Comparison of ENCODE assay signal across 29 cellular contexts in the genomic region with DNA sequence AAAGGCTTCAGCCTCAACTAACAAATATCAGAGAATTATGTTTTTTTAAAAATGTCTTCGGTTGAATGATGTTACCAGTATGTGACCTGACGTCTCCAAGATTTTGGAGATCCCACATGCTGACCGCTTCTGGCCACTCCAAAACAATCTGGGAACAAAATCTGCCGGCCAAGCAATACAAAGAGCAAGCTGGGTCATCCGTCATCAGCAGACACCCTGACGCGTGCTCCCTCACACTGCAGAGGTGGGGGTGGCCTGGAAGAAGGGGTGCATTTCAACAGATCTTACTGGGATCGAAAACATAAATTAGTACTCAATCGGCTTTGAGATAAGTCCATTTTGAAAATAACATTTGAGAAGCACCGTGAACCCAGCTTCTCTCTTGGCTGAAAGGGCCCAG. TPM values are rescaled to one million over a fixed set of nuclear protein-coding genes. Genes with fewer than 3 reads are reported as not detected.
"Had no signal": no experiment of that assay in that cellular context is flagged by ENCODE, and none has a peak within 500 bp of the region (broad histone marks: within the 10 kb centered on the region; RNA-seq: fewer than 3 reads in every experiment).

No MANE protein-coding gene starts in this region.

- ATAC-seq: activated CD4-positive, alpha-beta T cell treated with anti-CD3 and anti-CD28 coated beads for 36 hours; activated CD4-positive, CD25-positive, alpha-beta regulatory T cell treated with anti-CD3 and anti-CD28 coated beads, Interleukin-2, amount 50 U/mL, for 24 hours; activated CD8-positive, alpha-beta T cell treated with anti-CD3 and anti-CD28 coated beads, Interleukin-2, amount 10 ng/mL, durations not matched to agents 7 days and 5 days; Panc1; WTC11 had no signal

- H3K27ac Mint-ChIP-seq: activated CD4-positive, alpha-beta T cell treated with anti-CD3 and anti-CD28 coated beads for 36 hours; activated CD4-positive, alpha-beta T cell treated with anti-CD3 and anti-CD28 coated beads, Interleukin-2, amount 10 ng/mL, durations not matched to agents 7 days and 5 days; activated CD8-positive, alpha-beta T cell treated with anti-CD3 and anti-CD28 coated beads, Interleukin-2, amount 10 ng/mL, durations not matched to agents 7 days and 5 days; activated naive CD4-positive, alpha-beta T cell treated with anti-CD3 and anti-CD28 coated beads, Interleukin-2, amount 50 U/mL, for 24 hours; activated naive CD8-positive, alpha-beta T cell treated with anti-CD3 and anti-CD28 coated beads, Interleukin-2, amount 10 ng/mL, durations not matched to agents 7 days and 5 days; activated T-cell treated with anti-CD3 and anti-CD28 coated beads, Interleukin-2, amount 50 U/mL, for 24 hours; activated T-helper 2 cell treated with anti-CD3 and anti-CD28 coated beads, Interferon-gamma antibody, Interleukin-2, Interleukin-4, amounts not matched to agents 10 μg/mL and 5 μg/mL and 100 μg/mL, durations not matched to agents 14 hours and 24 hours and 36 hours; T-helper 2 cell treated with Interferon-gamma antibody and Interleukin-4, amounts not matched to agents 5 μg/mL and 100 μg/mL, for 36 hours; WTC11 had no signal

- H3K27ac ChIP-seq: ascending aorta, KMS-11, SJCRH30, SK-N-MC had no signal

- H3K27me3 ChIP-seq: ascending aorta, SJCRH30 had no signal

- H3K9ac ChIP-seq: KMS-11 had no signal

- H3K4me1 Mint-ChIP-seq: activated CD4-positive, alpha-beta T cell treated with anti-CD3 and anti-CD28 coated beads for 36 hours; activated CD4-positive, alpha-beta T cell treated with anti-CD3 and anti-CD28 coated beads, Interleukin-2, amount 10 ng/mL, durations not matched to agents 7 days and 5 days; activated naive CD4-positive, alpha-beta T cell treated with anti-CD3 and anti-CD28 coated beads, Interleukin-2, amount 50 U/mL, for 24 hours; activated naive CD8-positive, alpha-beta T cell treated with anti-CD3 and anti-CD28 coated beads, Interleukin-2, amount 10 ng/mL, durations not matched to agents 7 days and 5 days had no signal

- H3K4me2 ChIP-seq: KMS-11 had no signal

- H3K36me3 Mint-ChIP-seq: activated naive CD4-positive, alpha-beta T cell treated with anti-CD3 and anti-CD28 coated beads, Interleukin-2, amount 50 U/mL, for 24 hours; activated naive CD8-positive, alpha-beta T cell treated with anti-CD3 and anti-CD28 coated beads, Interleukin-2, amount 10 ng/mL, durations not matched to agents 7 days and 5 days; WTC11 had no signal

- FAIRE-seq: TTC549 had no signal

- H3K4me3 Mint-ChIP-seq: activated CD4-positive, alpha-beta T cell treated with anti-CD3 and anti-CD28 coated beads for 36 hours; activated CD4-positive, alpha-beta T cell treated with anti-CD3 and anti-CD28 coated beads, Interleukin-2, amount 10 ng/mL, durations not matched to agents 7 days and 5 days; activated CD8-positive, alpha-beta T cell treated with anti-CD3 and anti-CD28 coated beads, Interleukin-2, amount 10 ng/mL, durations not matched to agents 7 days and 5 days; activated naive CD4-positive, alpha-beta T cell treated with anti-CD3 and anti-CD28 coated beads, Interleukin-2, amount 50 U/mL, for 24 hours; activated naive CD8-positive, alpha-beta T cell treated with anti-CD3 and anti-CD28 coated beads, Interleukin-2, amount 10 ng/mL, durations not matched to agents 7 days and 5 days; activated T-cell treated with anti-CD3 and anti-CD28 coated beads, Interleukin-2, amount 50 U/mL, for 24 hours; T-helper 2 cell treated with Interferon-gamma antibody and Interleukin-4, amounts not matched to agents 5 μg/mL and 100 μg/mL, for 36 hours; WTC11 had no signal

- H3K9me3 ChIP-seq: ascending aorta, SJCRH30 had no signal

- H3K4me1 ChIP-seq: ascending aorta had no signal

- H3K9me3 Mint-ChIP-seq: activated CD4-positive, alpha-beta T cell treated with anti-CD3 and anti-CD28 coated beads, Interleukin-2, amount 10 ng/mL, durations not matched to agents 7 days and 5 days; activated naive CD4-positive, alpha-beta T cell treated with anti-CD3 and anti-CD28 coated beads, Interleukin-2, amount 50 U/mL, for 24 hours; activated naive CD8-positive, alpha-beta T cell treated with anti-CD3 and anti-CD28 coated beads, Interleukin-2, amount 10 ng/mL, durations not matched to agents 7 days and 5 days; activated T-cell treated with anti-CD3 and anti-CD28 coated beads, Interleukin-2, amount 50 U/mL, for 24 hours; activated T-helper 2 cell treated with anti-CD3 and anti-CD28 coated beads, Interferon-gamma antibody, Interleukin-2, Interleukin-4, amounts not matched to agents 10 μg/mL and 5 μg/mL and 100 μg/mL, durations not matched to agents 14 hours and 24 hours and 36 hours; T-helper 2 cell treated with Interferon-gamma antibody and Interleukin-4, amounts not matched to agents 5 μg/mL and 100 μg/mL, for 36 hours had no signal

- H3K4me3 ChIP-seq: ascending aorta, SJCRH30, SK-N-MC had no signal

- H3K36me3 ChIP-seq: ascending aorta, SJCRH30 had no signal

- DNase-seq: activated CD4-positive, alpha-beta T cell treated with anti-CD3 and anti-CD28 coated beads for 36 hours; activated CD4-positive, alpha-beta T cell treated with anti-CD3 and anti-CD28 coated beads, Interleukin-2, amount 10 ng/mL, durations not matched to agents 7 days and 5 days; activated CD4-positive, alpha-beta T cell treated with anti-CD3 and anti-CD28 coated beads, Interleukin-2, amount 50 U/mL, for 48 hours; activated CD8-positive, alpha-beta T cell treated with anti-CD3 and anti-CD28 coated beads, Interleukin-2, amount 10 ng/mL, durations not matched to agents 7 days and 5 days; activated gamma-delta T cell; activated naive CD4-positive, alpha-beta T cell treated with Interleukin-2 at 50 U/mL for 16 hours; activated naive CD8-positive, alpha-beta T cell treated with anti-CD3 and anti-CD28 coated beads, Interleukin-2, amount 10 ng/mL, durations not matched to agents 7 days and 5 days; activated T-cell treated with anti-CD3 and anti-CD28 coated beads, Interleukin-2, amount 50 U/mL, for 24 hours; amygdala; MM.1S; MV-4-11; NCI-H1105; NCI-H1436; NCI-H1694; NCI-H1930; NCI-H226; NCI-H446 treated with DMSO at 0.1 percent for 48 hours; NCI-H524 treated with DMSO at 0.1 percent for 48 hours; SJCRH30 had no signal

RNA-seq across cellular contexts. Expression of a gene that starts 33.6 kb away (rescaled TPM):
- total RNA-seq: activated CD8-positive, alpha-beta T cell treated with anti-CD3 and anti-CD28 coated beads, Interleukin-2, amount 10 ng/mL, durations not matched to agents 7 days and 5 days; activated naive CD8-positive, alpha-beta T cell treated with anti-CD3 and anti-CD28 coated beads, Interleukin-2, amount 10 ng/mL, durations not matched to agents 7 days and 5 days had no signal
